In the genomic region with DNA sequence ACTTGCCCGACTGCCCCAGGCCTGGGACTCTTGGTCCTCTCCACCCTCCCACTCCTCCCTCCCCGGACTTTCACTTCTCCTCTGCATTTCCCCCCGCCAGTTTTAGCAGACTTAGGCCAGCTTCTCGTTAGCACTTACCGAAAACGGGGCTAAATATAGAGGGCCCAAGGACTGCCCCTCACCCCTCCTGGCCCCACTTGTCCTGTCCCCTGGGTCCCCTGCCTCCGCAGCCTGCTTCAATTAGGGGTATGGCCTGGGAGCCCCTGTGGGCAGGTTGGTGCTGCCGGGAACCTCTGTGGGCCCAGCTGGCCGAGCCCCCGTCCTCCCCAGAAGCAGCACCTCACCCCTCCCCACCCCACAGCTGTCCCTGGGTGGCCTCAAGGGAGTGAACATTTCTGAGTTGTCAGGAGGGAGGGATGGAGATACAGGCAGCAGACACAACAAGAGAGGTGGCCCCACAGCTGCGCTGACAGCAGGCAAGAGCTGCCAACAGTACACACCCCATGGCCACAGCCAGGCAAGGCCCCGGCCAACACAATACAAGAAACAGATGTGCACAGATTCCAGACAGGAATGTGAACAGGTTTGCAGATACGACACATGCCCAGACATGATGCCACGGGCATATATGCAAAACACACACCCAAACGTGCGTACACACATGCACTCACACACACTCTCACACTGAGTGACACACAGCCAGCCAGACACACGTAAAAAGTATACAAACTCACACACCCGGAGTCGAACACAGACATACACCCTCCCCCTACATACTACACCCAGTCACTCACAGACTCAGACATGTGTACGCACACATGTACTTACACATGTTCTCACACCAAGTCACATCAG, we compare ENCODE assay signal across 1 cellular context.
A peak's percentile ranks its signal among the peaks of the same experiment; 100 is the strongest.
TF ChIP-seq lines count a peak whose summit lies in the region.

No MANE protein-coding gene starts in this region.

TF ChIP-seq in HepG2, 621 proteins besides CTCF, POLR2A, EP300 and RAD21:
- TF ChIP-seq ZBTB21 (CRISPR knock-in tag; IDR thresholded peaks at IDR 0.05): no peak
- TF ChIP-seq, protein P1, sequence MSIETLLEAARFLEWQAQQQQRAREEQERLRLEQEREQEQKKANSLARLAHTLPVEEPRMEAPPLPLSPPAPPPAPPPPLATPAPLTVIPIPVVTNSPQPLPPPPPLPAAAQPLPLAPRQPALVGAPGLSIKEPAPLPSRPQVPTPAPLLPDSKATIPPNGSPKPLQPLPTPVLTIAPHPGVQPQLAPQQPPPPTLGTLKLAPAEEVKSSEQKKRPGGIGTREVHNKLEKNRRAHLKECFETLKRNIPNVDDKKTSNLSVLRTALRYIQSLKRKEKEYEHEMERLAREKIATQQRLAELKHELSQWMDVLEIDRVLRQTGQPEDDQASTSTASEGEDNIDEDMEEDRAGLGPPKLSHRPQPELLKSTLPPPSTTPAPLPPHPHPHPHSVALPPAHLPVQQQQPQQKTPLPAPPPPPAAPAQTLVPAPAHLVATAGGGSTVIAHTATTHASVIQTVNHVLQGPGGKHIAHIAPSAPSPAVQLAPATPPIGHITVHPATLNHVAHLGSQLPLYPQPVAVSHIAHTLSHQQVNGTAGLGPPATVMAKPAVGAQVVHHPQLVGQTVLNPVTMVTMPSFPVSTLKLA (IDR thresholded peaks at IDR 0.05): peak; percentile 63
